16 cellular contexts compared by ENCODE assay signal in the genomic region with DNA sequence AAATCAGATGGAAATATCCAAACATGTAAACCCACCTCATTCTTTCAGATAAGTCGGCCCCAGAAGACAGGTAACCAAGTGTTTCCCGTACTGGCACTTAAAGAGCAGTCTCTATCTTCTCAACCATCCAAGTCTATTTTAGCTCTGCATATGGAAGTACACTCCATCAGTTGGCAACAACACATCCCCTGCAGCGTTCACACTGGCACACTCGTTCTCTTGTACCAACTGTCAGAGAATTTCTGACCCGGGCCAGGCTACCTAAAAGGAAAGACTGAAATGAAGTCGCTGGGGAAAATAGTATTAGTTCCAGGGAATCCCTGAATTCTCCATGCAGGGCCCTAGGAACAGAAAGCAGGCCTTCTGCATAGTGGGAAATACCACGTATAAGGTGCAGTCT.
"Had no signal": no experiment of that assay in that cellular context is flagged by ENCODE, and none has a peak within 500 bp of the region (broad histone marks: within the 10 kb centered on the region; RNA-seq: fewer than 3 reads in every experiment).

No MANE protein-coding gene starts in this region.

- H3K27ac ChIP-seq: cardiac muscle cell, foreskin keratinocyte had no signal

- H3K4me3 Mint-ChIP-seq: activated CD4-positive, alpha-beta T cell treated with anti-CD3 and anti-CD28 coated beads for 36 hours had no signal

- H3K27ac Mint-ChIP-seq: activated CD4-positive, alpha-beta T cell treated with anti-CD3 and anti-CD28 coated beads for 36 hours; activated naive CD8-positive, alpha-beta T cell; activated T-helper 1 cell treated with anti-CD3 and anti-CD28 coated beads, Interleukin-12 subunit alpha, Interleukin-12 subunit beta, Interleukin-2, Interleukin-4 antibody, amounts not matched to agents 30 ng/mL and 10 ng/mL and 1 ng/mL, durations not matched to agents 14 hours and 24 hours and 36 hours; naive thymus-derived CD4-positive, alpha-beta T cell had no signal

- H3K4me1 ChIP-seq: foreskin keratinocyte had no signal

- H3K4me3 ChIP-seq: cardiac muscle cell had no signal

- DNase-seq: activated CD4-positive, alpha-beta T cell treated with anti-CD3 and anti-CD28 coated beads for 36 hours; activated CD4-positive, alpha-beta T cell treated with anti-CD3 and anti-CD28 coated beads, Interleukin-2, amount 50 U/mL, for 48 hours; foreskin keratinocyte; mesendoderm; naive thymus-derived CD4-positive, alpha-beta T cell; occipital lobe; posterior cingulate gyrus; stimulated activated CD4-positive, alpha-beta T cell treated with anti-CD3 and anti-CD28 coated beads, Interleukin-12 subunit alpha, Interleukin-12 subunit beta, amount 100 ng/mL, for 4 hours; stimulated activated CD4-positive, alpha-beta T cell treated with anti-CD3 and anti-CD28 coated beads, Interleukin-1b, Interleukin-23, amount 100 ng/mL, for 48 hours; stimulated activated CD8-positive, alpha-beta memory T cell treated with anti-CD3 and anti-CD28 coated beads, Interleukin-4, amount 100 ng/mL, for 48 hours; stimulated activated naive CD4-positive, alpha-beta T cell had no signal

- FAIRE-seq: colon, TTC549 had no signal

- H3K36me3 ChIP-seq: cardiac muscle cell had no signal

- ATAC-seq: activated CD4-positive, alpha-beta T cell treated with anti-CD3 and anti-CD28 coated beads for 36 hours; foreskin keratinocyte; naive thymus-derived CD4-positive, alpha-beta T cell had no signal

- H3K36me3 Mint-ChIP-seq: activated naive CD8-positive, alpha-beta T cell; naive thymus-derived CD4-positive, alpha-beta T cell had no signal

- H3K9me3 Mint-ChIP-seq: activated T-helper 1 cell treated with anti-CD3 and anti-CD28 coated beads, Interleukin-12 subunit alpha, Interleukin-12 subunit beta, Interleukin-2, Interleukin-4 antibody, amounts not matched to agents 30 ng/mL and 10 ng/mL and 1 ng/mL, durations not matched to agents 14 hours and 24 hours and 36 hours; naive thymus-derived CD4-positive, alpha-beta T cell had no signal
